ENCODE assay signal across 31 cellular contexts in genomic region chrX:106912864-106913263, GRCh38. TPM values are rescaled to one million over a fixed set of nuclear protein-coding genes. Genes with fewer than 3 reads are reported as not detected.
DNase-seq lines count a peak whose midpoint lies in the region; ATAC-seq and TF ChIP-seq lines count a peak whose summit lies in the region.
"Had no signal": no experiment of that assay in that cellular context is flagged by ENCODE, and none has a peak within 500 bp of the region (broad histone marks: within the 10 kb centered on the region; RNA-seq: fewer than 3 reads in every experiment).

No MANE protein-coding gene starts in this region.

- no peaks in the 10 kb centered on the region; the same call in 1 of the 2 replicates for H3K36me3 Mint-ChIP-seq in HFFc6 (ENCODE audit: low read depth)
- H3K36me3 Mint-ChIP-seq: activated CD4-positive, alpha-beta memory T cell treated with anti-CD3 and anti-CD28 coated beads for 36 hours; activated naive CD4-positive, alpha-beta T cell treated with anti-CD3 and anti-CD28 coated beads, Interleukin-2, amount 10 ng/mL, durations not matched to agents 7 days and 5 days had no signal

- in situ Hi-C loops in KBM-7 (cut with MboI; ENCODE audit: low pct_unique_long_range_greater_than_20kb, low sequenced_read_pairs), result no loop called here

- peaks cover 7% of the 10 kb centered on the region for H3K27me3 Mint-ChIP-seq in HFFc6 (ENCODE audit: insufficient read depth)

- H3K79me2 ChIP-seq in ACC112 (ENCODE audit: control insufficient read depth, insufficient read depth, low read length, unreplicated experiment), result no peaks in the 10 kb centered on the region

- no peaks in the 10 kb centered on the region for H3K9me3 Mint-ChIP-seq in HFFc6
- H3K9me3 Mint-ChIP-seq: activated CD4-positive, alpha-beta memory T cell treated with anti-CD3 and anti-CD28 coated beads for 36 hours; activated naive CD4-positive, alpha-beta T cell treated with anti-CD3 and anti-CD28 coated beads, Interleukin-2, amount 10 ng/mL, durations not matched to agents 7 days and 5 days; activated T-helper 1 cell treated with anti-CD3 and anti-CD28 coated beads, Interleukin-12 subunit alpha, Interleukin-12 subunit beta, Interleukin-2, Interleukin-4 antibody, amounts not matched to agents 30 ng/mL and 10 ng/mL and 1 ng/mL, durations not matched to agents 14 hours and 24 hours and 36 hours; effector memory CD8-positive, alpha-beta T cell had no signal

- H2AFZ ChIP-seq in ACC112 (ENCODE audit: low read length, unreplicated experiment), result peak overlapping the region; percentile 56

- no peaks in the 10 kb centered on the region for H3K27me3 ChIP-seq in ACC112 (ENCODE audit: insufficient read depth, low read length)
- H3K27me3 ChIP-seq in foreskin keratinocyte, result no peaks in the 10 kb centered on the region
- H3K27me3 ChIP-seq: cardiac muscle cell, esophagus muscularis mucosa, transverse colon had no signal

- H3K27ac Mint-ChIP-seq in HFFc6, result no peak overlapping the region
- H3K27ac Mint-ChIP-seq: activated CD4-positive, alpha-beta memory T cell treated with anti-CD3 and anti-CD28 coated beads for 36 hours; activated naive CD4-positive, alpha-beta T cell treated with anti-CD3 and anti-CD28 coated beads, Interleukin-2, amount 10 ng/mL, durations not matched to agents 7 days and 5 days; activated T-helper 1 cell treated with anti-CD3 and anti-CD28 coated beads, Interleukin-12 subunit alpha, Interleukin-12 subunit beta, Interleukin-2, Interleukin-4 antibody, amounts not matched to agents 30 ng/mL and 10 ng/mL and 1 ng/mL, durations not matched to agents 14 hours and 24 hours and 36 hours; effector memory CD8-positive, alpha-beta T cell; nephron had no signal

- no peaks in the 10 kb centered on the region for H3K36me3 ChIP-seq in ACC112 (ENCODE audit: insufficient read depth, low read length)
- H3K36me3 ChIP-seq: BLaER1 treated with 17β-estradiol and CSF1 and Interleukin-3, amounts not matched to agents 10 nM and 100 nM; cardiac muscle cell; esophagus muscularis mucosa; transverse colon had no signal

- H3K4me1 ChIP-seq in ACC112 (ENCODE audit: control insufficient read depth, insufficient read depth, low read length, unreplicated experiment) (peaks cover 20% of the 10 kb centered on the region), foreskin keratinocyte (peaks cover 10% of the 10 kb centered on the region)
- H3K4me1 ChIP-seq: esophagus muscularis mucosa, transverse colon had no signal

- ATAC-seq in foreskin keratinocyte (peak; percentile 53), GM21515 (IDR thresholded peaks at IDR 0.05; ENCODE audit: unreplicated experiment) (no peak)
- ATAC-seq: effector memory CD8-positive, alpha-beta T cell; Panc1 had no signal

- no peak overlapping the region for H3K4me3 ChIP-seq in ACC112 (ENCODE audit: low read depth, low read length)
- no peak overlapping the region for H3K4me3 ChIP-seq in choroid plexus epithelial cell (ENCODE audit: low read depth, low read length)
- H3K4me3 ChIP-seq: BLaER1 treated with 17β-estradiol and CSF1 and Interleukin-3, amounts not matched to agents 10 nM and 100 nM; cardiac muscle cell; esophagus muscularis mucosa; lung; smooth muscle cell; transverse colon had no signal

- H3K27ac ChIP-seq in ACC112 (ENCODE audit: low read depth, low read length) (no peak overlapping the region), foreskin keratinocyte (no peak overlapping the region)
- H3K27ac ChIP-seq: BLaER1 treated with 17β-estradiol and CSF1 and Interleukin-3, amounts not matched to agents 10 nM and 100 nM; cardiac muscle cell; esophagus muscularis mucosa; transverse colon had no signal

- DNase-seq in HFFc6 (peak; percentile 8), choroid plexus epithelial cell (ENCODE audit: low read depth) (peak; percentile 43), foreskin keratinocyte (no peak), SK-N-DZ (ENCODE audit: low spot score) (no peak), NCI-H510A treated with DMSO at 0.1 percent for 48 hours (lab: John Stamatoyannopoulos, UW) (no peak), KBM-7 (no peak)
- DNase-seq: activated CD4-positive, alpha-beta memory T cell treated with anti-CD3 and anti-CD28 coated beads for 36 hours; activated CD8-positive, alpha-beta memory T cell treated with anti-CD3 and anti-CD28 coated beads, Interleukin-2, amount 50 U/mL, for 4 hours; activated naive CD4-positive, alpha-beta T cell treated with anti-CD3 and anti-CD28 coated beads, Interleukin-2, amount 10 ng/mL, durations not matched to agents 7 days and 5 days; amygdala; COR-L47; cortex of kidney; DMS53; effector memory CD8-positive, alpha-beta T cell; kidney glomerular epithelial cell; NCI-H510A; SIG-M5; stimulated activated CD4-positive, alpha-beta T cell treated with anti-CD3 and anti-CD28 coated beads, Interleukin-2, amount 100 ng/mL, for 24 hours; transverse colon had no signal

- peaks cover 10% of the 10 kb centered on the region for H3K4me1 Mint-ChIP-seq in HFFc6 (ENCODE audit: low read depth)

- H3K4me3 Mint-ChIP-seq in HFFc6, result no peak overlapping the region
- H3K4me3 Mint-ChIP-seq: activated CD4-positive, alpha-beta memory T cell treated with anti-CD3 and anti-CD28 coated beads for 36 hours; activated naive CD4-positive, alpha-beta T cell treated with anti-CD3 and anti-CD28 coated beads, Interleukin-2, amount 10 ng/mL, durations not matched to agents 7 days and 5 days; activated T-helper 1 cell treated with anti-CD3 and anti-CD28 coated beads, Interleukin-12 subunit alpha, Interleukin-12 subunit beta, Interleukin-2, Interleukin-4 antibody, amounts not matched to agents 30 ng/mL and 10 ng/mL and 1 ng/mL, durations not matched to agents 14 hours and 24 hours and 36 hours; effector memory CD8-positive, alpha-beta T cell; nephron had no signal

- no peak for TF ChIP-seq CTCF in HFFc6 (IDR thresholded peaks at IDR 0.05)
- TF ChIP-seq CTCF in choroid plexus epithelial cell (conservative IDR thresholded peaks at IDR 0.05; ENCODE audit: low read depth, low read length), result no peak
- no peak for TF ChIP-seq CTCF in foreskin keratinocyte (conservative IDR thresholded peaks at IDR 0.05)

RNA-seq across cellular contexts. Expression of gene CLDN2, which starts 7.3 kb away (rescaled TPM):
- total RNA-seq in HFFc6 (2021; fragmentation: NEBNext Ultra II Directional; extraction: Animal tissue kit (Norgen Biotek cat#: 25700)), result not detected
- total RNA-seq in foreskin keratinocyte, result not detected in 2 replicates
- polyA plus RNA-seq in foreskin keratinocyte, result not detected in 2 replicates
- polyA plus RNA-seq in SK-N-DZ (2014; cell fraction: cytosol; rRNA removed), result not detected in 2 replicates
- not detected in 2 replicates for polyA plus RNA-seq in SK-N-DZ (2014; cell fraction: nucleus; rRNA removed)
- total RNA-seq: activated CD4-positive, alpha-beta memory T cell treated with anti-CD3 and anti-CD28 coated beads for 36 hours; activated T-helper 1 cell treated with anti-CD3 and anti-CD28 coated beads, Interleukin-12 subunit alpha, Interleukin-12 subunit beta, Interleukin-2, Interleukin-4 antibody, amounts not matched to agents 30 ng/mL and 10 ng/mL and 1 ng/mL, durations not matched to agents 14 hours and 24 hours and 36 hours; osteoblast had no signal

RNA-seq across cellular contexts. Expression of gene RIPPLY1, which starts 9.7 kb away (rescaled TPM):
- not detected for total RNA-seq in HFFc6 (2021; fragmentation: NEBNext Ultra II Directional; extraction: Animal tissue kit (Norgen Biotek cat#: 25700))
- not detected in 2 replicates for total RNA-seq in foreskin keratinocyte
- not detected in 2 replicates for polyA plus RNA-seq in foreskin keratinocyte
- not detected in 2 replicates for polyA plus RNA-seq in SK-N-DZ (2014; cell fraction: cytosol; rRNA removed)
- not detected in 2 replicates for polyA plus RNA-seq in SK-N-DZ (2014; cell fraction: nucleus; rRNA removed)
- total RNA-seq: activated CD4-positive, alpha-beta memory T cell treated with anti-CD3 and anti-CD28 coated beads for 36 hours; activated T-helper 1 cell treated with anti-CD3 and anti-CD28 coated beads, Interleukin-12 subunit alpha, Interleukin-12 subunit beta, Interleukin-2, Interleukin-4 antibody, amounts not matched to agents 30 ng/mL and 10 ng/mL and 1 ng/mL, durations not matched to agents 14 hours and 24 hours and 36 hours; cardiac muscle cell; esophagus muscularis mucosa; lung; mucosa of gallbladder; osteoblast; smooth muscle cell; transverse colon had no signal
- polyA plus RNA-seq: lung, smooth muscle cell had no signal

Comparison
In these comparisons a context has a peak if more than half of its experiments do, and no peak if none do; other contexts are left out.
1. DNase-seq: peak in HFFc6 (single experiment) and choroid plexus epithelial cell (single experiment); none in foreskin keratinocyte (0 of 2), SK-N-DZ (single experiment), NCI-H510A treated with DMSO at 0.1 percent for 48 hours (single experiment) and KBM-7 (single experiment).